In the genomic region with DNA sequence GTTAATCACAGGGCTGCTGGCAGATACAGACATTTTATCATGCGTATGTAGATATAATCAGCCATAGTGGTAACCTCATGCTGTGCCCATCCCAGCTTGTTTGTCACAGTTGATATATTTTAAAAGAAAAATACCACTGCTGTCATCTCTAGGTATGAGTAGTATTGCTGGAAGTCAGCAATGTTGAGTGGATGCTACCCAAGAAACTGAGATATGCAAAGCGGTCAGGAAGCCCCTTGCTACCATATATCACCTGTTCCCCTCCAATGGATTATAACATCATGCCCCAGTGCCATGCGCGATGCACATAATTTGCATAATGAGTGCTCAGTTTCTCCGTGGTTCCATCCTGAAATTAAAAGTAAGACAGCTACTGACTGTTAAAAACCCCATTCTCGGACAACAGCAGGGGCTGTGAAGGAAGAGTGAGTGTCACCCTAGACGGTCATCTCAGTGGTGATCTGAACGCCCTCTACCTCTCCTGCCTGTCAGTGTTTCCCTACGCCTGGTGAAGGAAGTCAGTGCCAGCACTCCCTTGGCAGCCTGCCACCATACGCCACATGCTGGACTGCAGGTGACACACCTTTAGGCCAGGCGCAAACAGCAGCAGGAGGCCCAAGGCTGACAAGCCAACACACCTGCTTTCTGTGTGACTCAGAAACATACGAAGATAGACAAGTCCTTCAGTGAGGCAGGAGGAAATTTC, we compare ENCODE assay signal across 8 cellular contexts. TPM values are rescaled to one million over a fixed set of nuclear protein-coding genes. Genes with fewer than 3 reads are reported as not detected.
DNase-seq lines count a peak whose midpoint lies in the region; ATAC-seq and TF ChIP-seq lines count a peak whose summit lies in the region.

No MANE protein-coding gene starts in this region.

- DNase-seq in GM13976 (ENCODE audit: low spot score) = peak; percentile 59
- peak; percentile 9 for DNase-seq in NCI-H1092 (lab: John Stamatoyannopoulos, UW)
- DNase-seq in activated CD4-positive, alpha-beta T cell treated with anti-CD3 and anti-CD28 coated beads for 48 hours = peak; percentile 61
- peak; percentile 96 for DNase-seq in kidney tubule cell (ENCODE audit: low spot score)
- no peak for DNase-seq in coronary artery (ENCODE audit: low spot score)
- no peak for DNase-seq in T1000 (lab: John Stamatoyannopoulos, UW)
- DNase-seq in occipital lobe (lab: John Stamatoyannopoulos, UW) = no peak

- TF ChIP-seq CTCF in GM13976 (IDR thresholded peaks at IDR 0.05; ENCODE audit: borderline replicate concordance, control extremely low read depth, extremely low read depth, insufficient read depth, missing control alignments) (no peak), coronary artery (IDR thresholded peaks at IDR 0.05) (no peak)

- ATAC-seq in GM21737 (IDR thresholded peaks at IDR 0.05; ENCODE audit: unreplicated experiment) = peak; percentile 59

- in situ Hi-C loops in GM13976 (cut with MboI; ENCODE audit: low sequenced_read_pairs, unreplicated experiment) = no loop called here

- no peak overlapping the region for H3K27ac ChIP-seq in coronary artery

- no peak overlapping the region for H3K4me3 ChIP-seq in coronary artery

RNA-seq across cellular contexts. Expression of gene IL10RB, which starts 2.7 kb away (rescaled TPM):
- total RNA-seq in occipital lobe = 10.3 TPM

RNA-seq across cellular contexts. Expression of gene IFNAR2, which starts 39.2 kb away (rescaled TPM):
- 9.5 TPM for total RNA-seq in occipital lobe

RNA-seq across cellular contexts. Expression of gene IFNAR1, which starts 55.9 kb away (rescaled TPM):
- 49.9 TPM for total RNA-seq in occipital lobe

Comparison
In these comparisons a context has a peak if more than half of its experiments do, and no peak if none do; other contexts are left out.
1. DNase-seq: peak in GM13976 (single experiment), NCI-H1092 (single experiment), activated CD4-positive, alpha-beta T cell treated with anti-CD3 and anti-CD28 coated beads for 48 hours (single experiment) and kidney tubule cell (single experiment); none in coronary artery (single experiment), T1000 (single experiment) and occipital lobe (single experiment).